In genomic region chr10:12489357-12489756, GRCh38 we compare ENCODE assay signal across 19 cellular contexts.
DNase-seq lines count a peak whose midpoint lies in the region; ATAC-seq, FAIRE-seq and TF ChIP-seq lines count a peak whose summit lies in the region.
"Had no signal": no experiment of that assay in that cellular context is flagged by ENCODE, and none has a peak within 500 bp of the region (broad histone marks: within the 10 kb centered on the region; RNA-seq: fewer than 3 reads in every experiment).

No MANE protein-coding gene starts in this region.

- H3K4me3 Mint-ChIP-seq in Caco-2 (ENCODE audit: unreplicated experiment) (no peak overlapping the region), WTC11 (no peak overlapping the region)
- H3K4me3 Mint-ChIP-seq: CD4-positive, alpha-beta T cell had no signal

- no peaks in the 10 kb centered on the region for H3K9me2 ChIP-seq in hepatocyte (replicated peaks; ENCODE audit: insufficient read depth)

- no peak overlapping the region for H3K4me3 ChIP-seq in Caco-2 (ENCODE audit: low read depth, low read length)
- H3K4me3 ChIP-seq in hepatocyte, result no peak overlapping the region
- no peak overlapping the region for H3K4me3 ChIP-seq in pancreas

- peak overlapping the region; percentile 48 for H3K4me2 ChIP-seq in hepatocyte

- H3K4me1 ChIP-seq in Caco-2, result peaks cover 14% of the 10 kb centered on the region
- H3K4me1 ChIP-seq in hepatocyte (ENCODE audit: insufficient read depth), result peaks cover 7% of the 10 kb centered on the region
- peaks cover 10 to 27% (median 17%) of the 10 kb centered on the region in 3 donors for H3K4me1 ChIP-seq in pancreas

- CTCF ChIA-PET in Caco-2 (lab: Charles Lee), result no interaction called here
- CTCF ChIA-PET in WTC11 (lab: Charles Lee), result interaction anchor here (1.1 kb wide), 1 partner anchor 82 kb away, joined by 3 read pairs; no protein-coding TSS in a partner anchor

- no peak for ATAC-seq in WTC11
- peak; percentile 58 to 77 (median 74) for ATAC-seq in pancreas
- ATAC-seq: Panc1 had no signal

- no TSS peak for BruUV-seq in Caco-2 (replicated peaks; lab: Mats Ljungman, UMichigan)

- H3K27ac Mint-ChIP-seq in Caco-2 (ENCODE audit: unreplicated experiment), result peak overlapping the region; percentile 34
- peak overlapping the region; percentile 83; the same call in 1 of the 2 replicates for H3K27ac Mint-ChIP-seq in WTC11

- WGBS in hepatocyte (ENCODE audit: low lambda C conversion rate, missing lambda C conversion rate), result 39% methylated on average over 8 of the region's 8 CpGs
- 14 to 23% methylated on average over 8 of the region's 8 CpGs for WGBS in pancreas, 2 donors

- no peak overlapping the region for H3K27ac ChIP-seq in hepatocyte
- no peak overlapping the region for H3K27ac ChIP-seq in pancreas

- TF ChIP-seq CTCF in Caco-2 (IDR thresholded peaks at IDR 0.05; ENCODE audit: insufficient read depth in 1 of 2, low read depth in 1 of 2, low read length in 1 of 2, severe bottlenecking in 1 of 2, unreplicated experiment in 1 of 2) (no peak), WTC11 (IDR thresholded peaks at IDR 0.05) (no peak), hepatocyte (IDR thresholded peaks at IDR 0.05; ENCODE audit: poor library complexity) (no peak), pancreas (IDR thresholded peaks at IDR 0.05) (no peak)

- H3K4me1 Mint-ChIP-seq in Caco-2 (ENCODE audit: low read depth, unreplicated experiment) (peaks cover 25% of the 10 kb centered on the region), WTC11 (peaks cover 24% of the 10 kb centered on the region)

- DNase-seq in Caco-2, result no peak
- no peak for DNase-seq in WTC11 (ENCODE audit: low spot score)
- DNase-seq in hepatocyte (ENCODE audit: low spot score), result peak; percentile 24
- peak in 3 of 6 donors; percentile 37 to 53 (median 41) for DNase-seq in pancreas
- no peak for DNase-seq in COR-L47 (lab: John Stamatoyannopoulos, UW)
- no peak for DNase-seq in stimulated activated naive CD4-positive, alpha-beta T cell treated with Interleukin-2 at 50 U/mL for 16 hours (lab: John Stamatoyannopoulos, UW)
- DNase-seq in stimulated activated CD4-positive, alpha-beta T cell treated with anti-CD3 and anti-CD28 coated beads, Interleukin-15, amount 100 ng/mL, for 24 hours, result no peak
- DNase-seq in activated naive CD4-positive, alpha-beta T cell (lab: John Stamatoyannopoulos, UW), result no peak
- DNase-seq: Calu3; CD4-positive, alpha-beta T cell; KBM-7; NCI-H1105; NCI-H2081; NCI-H2171 treated with DMSO at 0.1 percent for 48 hours had no signal

- H3K9me3 Mint-ChIP-seq in Caco-2 (ENCODE audit: unreplicated experiment) (no peaks in the 10 kb centered on the region), WTC11 (no peaks in the 10 kb centered on the region)
- H3K9me3 Mint-ChIP-seq: CD4-positive, alpha-beta T cell had no signal

- H3K27me3 ChIP-seq in Caco-2 (replicated peaks; ENCODE audit: control insufficient read depth, insufficient read depth, low read length) (no peaks in the 10 kb centered on the region), hepatocyte (no peaks in the 10 kb centered on the region), pancreas (no peaks in the 10 kb centered on the region)

- H3K79me2 ChIP-seq in hepatocyte, result no peaks in the 10 kb centered on the region

- H3K36me3 Mint-ChIP-seq in Caco-2 (ENCODE audit: insufficient read depth, unreplicated experiment) (no peaks in the 10 kb centered on the region), WTC11 (no peaks in the 10 kb centered on the region)

- H3K36me3 ChIP-seq in Caco-2 (ENCODE audit: control insufficient read depth, insufficient read depth, low read length) (no peaks in the 10 kb centered on the region), hepatocyte (replicated peaks; ENCODE audit: insufficient read depth, low read depth) (no peaks in the 10 kb centered on the region), pancreas (no peaks in the 10 kb centered on the region)

- POLR2A ChIA-PET in Caco-2 (lab: Charles Lee) (no interaction called here), WTC11 (lab: Charles Lee) (no interaction called here)

- FAIRE-seq in pancreas (lab: Jason Lieb, UNC), result no peak
- FAIRE-seq: A204.1, GM12892, GM18507, H1 had no signal

- H3K9me3 ChIP-seq in Caco-2 (no peaks in the 10 kb centered on the region), hepatocyte (ENCODE audit: low read depth) (no peaks in the 10 kb centered on the region), pancreas (no peaks in the 10 kb centered on the region)

- H3K27me3 Mint-ChIP-seq in Caco-2 (ENCODE audit: insufficient read depth, unreplicated experiment), result no peaks in the 10 kb centered on the region
- no peaks in the 10 kb centered on the region for H3K27me3 Mint-ChIP-seq in WTC11 (ENCODE audit: low read depth)
- H3K27me3 Mint-ChIP-seq: CD4-positive, alpha-beta T cell had no signal

- H2AFZ ChIP-seq in hepatocyte, result no peak overlapping the region

- intact Hi-C loops in Caco-2 (cut with micrococcal nuclease; ENCODE audit: unreplicated experiment), result loop anchor here (5.0 kb wide), 1 partner anchor 137 kb away; no protein-coding TSS in a partner anchor
- intact Hi-C loops in pancreas (cut with DNase I), result loop anchor here in 1 of 3 donors (10.0 kb wide), 2 partner anchors 135 to 225 kb away; no protein-coding TSS in a partner anchor

- no peaks in the 10 kb centered on the region for H4K20me1 ChIP-seq in hepatocyte (ENCODE audit: insufficient read depth, poor library complexity, severe bottlenecking)

TF ChIP-seq in WTC11, 78 proteins besides CTCF, POLR2A, EP300 and RAD21:
- TF ChIP-seq, protein P1, sequence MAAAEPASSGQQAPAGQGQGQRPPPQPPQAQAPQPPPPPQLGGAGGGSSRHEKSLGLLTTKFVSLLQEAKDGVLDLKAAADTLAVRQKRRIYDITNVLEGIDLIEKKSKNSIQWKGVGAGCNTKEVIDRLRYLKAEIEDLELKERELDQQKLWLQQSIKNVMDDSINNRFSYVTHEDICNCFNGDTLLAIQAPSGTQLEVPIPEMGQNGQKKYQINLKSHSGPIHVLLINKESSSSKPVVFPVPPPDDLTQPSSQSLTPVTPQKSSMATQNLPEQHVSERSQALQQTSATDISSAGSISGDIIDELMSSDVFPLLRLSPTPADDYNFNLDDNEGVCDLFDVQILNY (CRISPR knock-in tag; IDR thresholded peaks at IDR 0.05), result no peak
- TF ChIP-seq GRHL2 (CRISPR knock-in tag; IDR thresholded peaks at IDR 0.05; ENCODE audit: insufficient replicate concordance, severe bottlenecking) (no peak), HMGXB4 (CRISPR knock-in tag; IDR thresholded peaks at IDR 0.05) (no peak), GTF2I (CRISPR knock-in tag; conservative IDR thresholded peaks at IDR 0.05) (no peak), NFATC4 (CRISPR knock-in tag; IDR thresholded peaks at IDR 0.05) (no peak), RELA (CRISPR knock-in tag; IDR thresholded peaks at IDR 0.05; ENCODE audit: borderline replicate concordance) (no peak), ELF4 (CRISPR knock-in tag; IDR thresholded peaks at IDR 0.05; ENCODE audit: low read depth) (no peak), ZNF263 (CRISPR knock-in tag; IDR thresholded peaks at IDR 0.05; ENCODE audit: low read depth) (no peak)
- TF ChIP-seq, protein P2, sequence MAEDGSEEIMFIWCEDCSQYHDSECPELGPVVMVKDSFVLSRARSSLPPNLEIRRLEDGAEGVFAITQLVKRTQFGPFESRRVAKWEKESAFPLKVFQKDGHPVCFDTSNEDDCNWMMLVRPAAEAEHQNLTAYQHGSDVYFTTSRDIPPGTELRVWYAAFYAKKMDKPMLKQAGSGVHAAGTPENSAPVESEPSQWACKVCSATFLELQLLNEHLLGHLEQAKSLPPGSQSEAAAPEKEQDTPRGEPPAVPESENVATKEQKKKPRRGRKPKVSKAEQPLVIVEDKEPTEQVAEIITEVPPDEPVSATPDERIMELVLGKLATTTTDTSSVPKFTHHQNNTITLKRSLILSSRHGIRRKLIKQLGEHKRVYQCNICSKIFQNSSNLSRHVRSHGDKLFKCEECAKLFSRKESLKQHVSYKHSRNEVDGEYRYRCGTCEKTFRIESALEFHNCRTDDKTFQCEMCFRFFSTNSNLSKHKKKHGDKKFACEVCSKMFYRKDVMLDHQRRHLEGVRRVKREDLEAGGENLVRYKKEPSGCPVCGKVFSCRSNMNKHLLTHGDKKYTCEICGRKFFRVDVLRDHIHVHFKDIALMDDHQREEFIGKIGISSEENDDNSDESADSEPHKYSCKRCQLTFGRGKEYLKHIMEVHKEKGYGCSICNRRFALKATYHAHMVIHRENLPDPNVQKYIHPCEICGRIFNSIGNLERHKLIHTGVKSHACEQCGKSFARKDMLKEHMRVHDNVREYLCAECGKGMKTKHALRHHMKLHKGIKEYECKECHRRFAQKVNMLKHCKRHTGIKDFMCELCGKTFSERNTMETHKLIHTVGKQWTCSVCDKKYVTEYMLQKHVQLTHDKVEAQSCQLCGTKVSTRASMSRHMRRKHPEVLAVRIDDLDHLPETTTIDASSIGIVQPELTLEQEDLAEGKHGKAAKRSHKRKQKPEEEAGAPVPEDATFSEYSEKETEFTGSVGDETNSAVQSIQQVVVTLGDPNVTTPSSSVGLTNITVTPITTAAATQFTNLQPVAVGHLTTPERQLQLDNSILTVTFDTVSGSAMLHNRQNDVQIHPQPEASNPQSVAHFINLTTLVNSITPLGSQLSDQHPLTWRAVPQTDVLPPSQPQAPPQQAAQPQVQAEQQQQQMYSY (CRISPR knock-in tag; IDR thresholded peaks at IDR 0.05), result no peak
